In genomic region chr21:6499128-6499823, GRCh38 we compare ENCODE assay signal across 8 cellular contexts.
DNase-seq lines count a peak whose midpoint lies in the region; ATAC-seq, FAIRE-seq and TF ChIP-seq lines count a peak whose summit lies in the region.
"Not testable (repeated sequence)": the region's sequence is repeated elsewhere in the genome, so short reads cannot be mapped to it uniquely, and the experiment has no call there.

No MANE protein-coding gene starts in this region.

- not testable (repeated sequence) for BruUV-seq in GM12878 (replicated peaks; lab: Mats Ljungman, UMichigan)

- H3K36me3 Mint-ChIP-seq in activated CD4-positive, alpha-beta T cell treated with anti-CD3 and anti-CD28 coated beads, Interleukin-2, amount 10 ng/mL, durations not matched to agents 7 days and 5 days (ENCODE audit: low read depth): not testable (repeated sequence)

- H3K36me3 ChIP-seq in BLaER1; GM12878 (ENCODE audit: control insufficient read depth in 2 of 2, insufficient read depth in 2 of 2, low read length in 1 of 2); right lobe of liver: not testable (repeated sequence)

- RAD21 ChIA-PET in GM12878 (lab: Charles Lee; ENCODE audit: unreplicated experiment): not testable (repeated sequence)

- H3K9me3 ChIP-seq in BLaER1; GM12878 (replicated peaks; ENCODE audit: control insufficient read depth, insufficient read depth, low read length); right lobe of liver: not testable (repeated sequence)

- CTCF ChIA-PET in activated CD4-positive, alpha-beta T cell treated with anti-CD3 and anti-CD28 coated beads, Interleukin-2, amount 10 ng/mL, durations not matched to agents 7 days and 5 days (lab: Charles Lee); GM12878 (lab: Yijun Ruan, JAX): not testable (repeated sequence)

- not testable (repeated sequence) for TF ChIP-seq CTCF in GM12878 (IDR thresholded peaks at IDR 0.05 in 2 of 3, conservative IDR thresholded peaks at IDR 0.05 in 1 of 3; ENCODE audit: control insufficient read depth in 2 of 3, extremely low read depth in 1 of 3, insufficient read depth in 1 of 3, low read depth in 3 of 3, low read length in 3 of 3); right lobe of liver (IDR thresholded peaks at IDR 0.05)

- not testable (repeated sequence) for H3K27ac Mint-ChIP-seq in activated CD4-positive, alpha-beta T cell treated with anti-CD3 and anti-CD28 coated beads, Interleukin-2, amount 10 ng/mL, durations not matched to agents 7 days and 5 days

- not testable (repeated sequence) for H2AFZ ChIP-seq in GM12878 (ENCODE audit: control insufficient read depth, low read depth, low read length)

- not testable (repeated sequence) for H3K4me1 ChIP-seq in BLaER1; GM12878 (ENCODE audit: control insufficient read depth, insufficient read depth, low read length); right lobe of liver

- H3K4me3 Mint-ChIP-seq in activated CD4-positive, alpha-beta T cell treated with anti-CD3 and anti-CD28 coated beads, Interleukin-2, amount 10 ng/mL, durations not matched to agents 7 days and 5 days: peak overlapping the region; percentile 40

- TF ChIP-seq POLR2A in GM12878 (IDR thresholded peaks at IDR 0.05; ENCODE audit: low read depth, low read length); right lobe of liver (IDR thresholded peaks at IDR 0.05): not testable (repeated sequence)

- intact Hi-C loops in GM12878 (cut with micrococcal nuclease; ENCODE audit: unreplicated experiment); right lobe of liver (cut with DNase I): not testable (repeated sequence)

- not testable (repeated sequence) for H3K9me3 Mint-ChIP-seq in activated CD4-positive, alpha-beta T cell treated with anti-CD3 and anti-CD28 coated beads, Interleukin-2, amount 10 ng/mL, durations not matched to agents 7 days and 5 days

- not testable (repeated sequence) for FAIRE-seq in GM12878 (lab: Jason Lieb, UNC)

- not testable (repeated sequence) for H4K20me1 ChIP-seq in BLaER1; GM12878 (ENCODE audit: control insufficient read depth, insufficient read depth)

- peak overlapping the region; percentile 71 for H3K4me3 ChIP-seq in BLaER1
- H3K4me3 ChIP-seq in GM12878: not testable (repeated sequence)
- H3K4me3 ChIP-seq in right lobe of liver: peak overlapping the region in 1 of 3 donors; percentile 48

- peak; percentile 78 for DNase-seq in activated CD4-positive, alpha-beta T cell treated with anti-CD3 and anti-CD28 coated beads, Interleukin-2, amount 10 ng/mL, durations not matched to agents 7 days and 5 days
- not testable (repeated sequence) for DNase-seq in GM12878 (ENCODE audit: low read depth, low spot score); right lobe of liver
- peak in 2 of 3 donors; percentile 41 for DNase-seq in stimulated activated CD4-positive, alpha-beta T cell treated with anti-CD3 and anti-CD28 coated beads, Interleukin-12 subunit alpha, Interleukin-12 subunit beta, amount 100 ng/mL, for 48 hours (ENCODE audit: low read depth in 2 of 3, low spot score in 1 of 3)

- H3K27me3 ChIP-seq in BLaER1; GM12878 (replicated peaks in 1 of 2; ENCODE audit: control insufficient read depth in 2 of 2, insufficient read depth in 2 of 2, low read length in 1 of 2); right lobe of liver: not testable (repeated sequence)

- not testable (repeated sequence) for H3K27me3 Mint-ChIP-seq in activated CD4-positive, alpha-beta T cell treated with anti-CD3 and anti-CD28 coated beads, Interleukin-2, amount 10 ng/mL, durations not matched to agents 7 days and 5 days

- H3K79me2 ChIP-seq in GM12878 (ENCODE audit: control insufficient read depth, insufficient read depth, low read length): not testable (repeated sequence)

- SMC1A ChIA-PET in GM12878 (lab: Charles Lee; ENCODE audit: uncharacterized antibody, unreplicated experiment): not testable (repeated sequence)

- TF ChIP-seq EP300 in GM12878 (IDR thresholded peaks at IDR 0.05; ENCODE audit: borderline replicate concordance in 1 of 2, control insufficient read depth in 1 of 2, low read depth in 2 of 2, low read length in 2 of 2): not testable (repeated sequence)

- in situ Hi-C loops in GM12878 (cut with MboI): not testable (repeated sequence)

- under 1% methylated on average over 31 of the region's 66 CpGs for WGBS in GM12878 (ENCODE audit: insufficient coverage, insufficient replicate concordance, low lambda C conversion rate, missing lambda C conversion rate)
- no CpG with 5 or more reads among the region's 66 CpGs for WGBS in right lobe of liver (ENCODE audit: insufficient coverage, low coverage, low lambda C conversion rate, missing lambda C conversion rate)

- peak; percentile 51 for ATAC-seq in GM19351 (IDR thresholded peaks at IDR 0.05; ENCODE audit: unreplicated experiment)
- peak; percentile 75 for ATAC-seq in HG02610 (IDR thresholded peaks at IDR 0.05; ENCODE audit: unreplicated experiment)
- peak; percentile 65 for ATAC-seq in HG03432 (IDR thresholded peaks at IDR 0.05; ENCODE audit: unreplicated experiment)
- peak; percentile 82 for ATAC-seq in GM12878
- peak; percentile 97 to 99 (median 98) for ATAC-seq in right lobe of liver

- POLR2A ChIA-PET in activated CD4-positive, alpha-beta T cell treated with anti-CD3 and anti-CD28 coated beads, Interleukin-2, amount 10 ng/mL, durations not matched to agents 7 days and 5 days (lab: Charles Lee); GM12878 (lab: Charles Lee): not testable (repeated sequence)

- H3K9ac ChIP-seq in BLaER1: peak overlapping the region; percentile 86; the same call in 1 of the 2 replicates
- not testable (repeated sequence) for H3K9ac ChIP-seq in GM12878 (ENCODE audit: control insufficient read depth, insufficient read depth, low read length)

- not testable (repeated sequence) for H3K4me1 Mint-ChIP-seq in activated CD4-positive, alpha-beta T cell treated with anti-CD3 and anti-CD28 coated beads, Interleukin-2, amount 10 ng/mL, durations not matched to agents 7 days and 5 days

- TF ChIP-seq RAD21 in GM12878 (IDR thresholded peaks at IDR 0.05; ENCODE audit: insufficient read depth, low read depth, low read length): not testable (repeated sequence)

- peak overlapping the region; percentile 88 for H3K27ac ChIP-seq in BLaER1
- not testable (repeated sequence) for H3K27ac ChIP-seq in GM12878 (ENCODE audit: control insufficient read depth, insufficient read depth); right lobe of liver

- not testable (repeated sequence) for H3K4me2 ChIP-seq in BLaER1; GM12878 (ENCODE audit: control insufficient read depth, insufficient read depth)

TF ChIP-seq in GM12878, 131 proteins besides CTCF, POLR2A, EP300 and RAD21:
- peak; percentile 68 for TF ChIP-seq CREB1 (IDR thresholded peaks at IDR 0.05; ENCODE audit: low read depth)
- peak; percentile 24; the same call in 1 of the 2 replicates for TF ChIP-seq YY1 (IDR thresholded peaks at IDR 0.05; ENCODE audit: low read depth, low read length)
- peak; percentile 81 for TF ChIP-seq CREM (IDR thresholded peaks at IDR 0.05; ENCODE audit: low read depth)
TF ChIP-seq in GM12878: peak in this region for 3; not testable (repeated sequence) for 128.
